In the genomic region with DNA sequence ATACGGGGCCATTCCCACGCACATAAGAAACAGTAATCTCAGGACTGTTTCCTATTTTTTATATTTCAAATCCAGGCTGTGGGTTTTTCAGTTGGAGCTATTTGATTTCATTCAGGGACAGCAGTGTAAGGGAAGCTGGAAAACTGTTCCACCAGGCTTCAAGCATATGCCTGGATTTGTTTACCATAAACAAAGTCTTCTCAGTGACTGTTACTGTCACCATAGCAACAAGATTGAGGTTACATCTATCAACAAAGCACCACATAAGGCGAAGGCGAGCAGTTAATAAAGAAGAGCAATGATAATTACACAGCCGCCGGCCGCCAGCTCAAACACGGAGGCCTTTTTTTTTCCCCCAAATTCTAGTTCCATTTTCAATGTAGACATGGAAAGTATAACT, we compare ENCODE assay signal across 19 cellular contexts.
DNase-seq lines count a peak whose midpoint lies in the region; ATAC-seq lines count a peak whose summit lies in the region.
"Had no signal": no experiment of that assay in that cellular context is flagged by ENCODE, and none has a peak within 500 bp of the region (broad histone marks: within the 10 kb centered on the region; RNA-seq: fewer than 3 reads in every experiment).

No MANE protein-coding gene starts in this region.

- H3K4me1 ChIP-seq in mesodermal cell (ENCODE audit: control insufficient read depth, insufficient read depth, low read length, poor library complexity, severe bottlenecking): no peaks in the 10 kb centered on the region
- H3K4me1 ChIP-seq: SJCRH30, suprapubic skin had no signal

- 90% methylated on average over 2 of the region's 8 CpGs; no CpG with 5 or more reads in 1 of the 2 experiments for WGBS in mesodermal cell (ENCODE audit: insufficient coverage in 2 of 2), 2 experiments

- DNase-seq in ELF-1 (ENCODE audit: low read depth, low spot score) (peak; percentile 42), NCI-H2081 (lab: John Stamatoyannopoulos, UW) (peak; percentile 45 to 63), astrocyte of the hippocampus (ENCODE audit: low read depth, low spot score) (peak; percentile 26), HuH-7 (ENCODE audit: low spot score) (no peak), sciatic nerve (ENCODE audit: low spot score) (no peak)
- DNase-seq: activated CD4-positive, alpha-beta T cell treated with anti-CD3 and anti-CD28 coated beads for 48 hours; activated naive CD4-positive, alpha-beta T cell treated with anti-CD3 and anti-CD28 coated beads, Interleukin-2, amount 10 ng/mL, durations not matched to agents 7 days and 5 days; activated T-cell treated with anti-CD3 and anti-CD28 coated beads for 4 hours; brain microvascular endothelial cell; NCI-H1092 treated with DMSO at 0.1 percent for 48 hours; SJCRH30; T-helper 9 cell had no signal

- no peak for ATAC-seq in HG03432 (IDR thresholded peaks at IDR 0.05; ENCODE audit: unreplicated experiment)
- ATAC-seq in GM21717 (IDR thresholded peaks at IDR 0.05; ENCODE audit: unreplicated experiment): no peak
- ATAC-seq in sciatic nerve: no peak
- ATAC-seq: K562; natural killer cell treated with Interleukin-12 subunit alpha and Interleukin-12 subunit beta and Interleukin-15 and Interleukin-18, amount 100 ng/mL, for 72 hours had no signal

- H3K27ac ChIP-seq in mesodermal cell (ENCODE audit: low read depth, low read length, severe bottlenecking): peak overlapping the region; percentile 63
- H3K27ac ChIP-seq: brain microvascular endothelial cell, SJCRH30, suprapubic skin had no signal

- H3K4me3 ChIP-seq in mesodermal cell (ENCODE audit: extremely low read depth, insufficient read depth, low read length, poor library complexity, severe bottlenecking): no peak overlapping the region
- H3K4me3 ChIP-seq: esophagus muscularis mucosa, K562, SJCRH30, suprapubic skin had no signal

- intact Hi-C loops in sciatic nerve (cut with DNase I): no loop called here

- no peaks in the 10 kb centered on the region for H3K36me3 ChIP-seq in mesodermal cell (ENCODE audit: control insufficient read depth, insufficient read depth, low read length)
- H3K36me3 ChIP-seq: brain microvascular endothelial cell, esophagus muscularis mucosa, SJCRH30, suprapubic skin had no signal

- no peaks in the 10 kb centered on the region for H3K9me3 ChIP-seq in mesodermal cell (ENCODE audit: control insufficient read depth, low read length)
- H3K9me3 ChIP-seq: esophagus muscularis mucosa, SJCRH30, suprapubic skin had no signal

Comparison
In these comparisons a context has a peak if more than half of its experiments do, and no peak if none do; other contexts are left out.
1. DNase-seq: peak in ELF-1 (single experiment), NCI-H2081 (2 of 2) and astrocyte of the hippocampus (single experiment); none in HuH-7 (single experiment) and sciatic nerve (single experiment).